Comparison of ENCODE assay signal across 1 cellular context in genomic region chr1:151369621-151370048, GRCh38.
TF ChIP-seq lines count a peak whose summit lies in the region.

No MANE protein-coding gene starts in this region.

TF ChIP-seq in SK-N-SH, 30 proteins besides CTCF, POLR2A, EP300 and RAD21:
- TF ChIP-seq ZBTB33 (IDR thresholded peaks at IDR 0.05; ENCODE audit: borderline replicate concordance, low read depth): no peak
- TF ChIP-seq REST (IDR thresholded peaks at IDR 0.05; ENCODE audit: low read depth, low read length): no peak
- TF ChIP-seq ELF1 (IDR thresholded peaks at IDR 0.05): no peak
- TF ChIP-seq, protein P1, sequence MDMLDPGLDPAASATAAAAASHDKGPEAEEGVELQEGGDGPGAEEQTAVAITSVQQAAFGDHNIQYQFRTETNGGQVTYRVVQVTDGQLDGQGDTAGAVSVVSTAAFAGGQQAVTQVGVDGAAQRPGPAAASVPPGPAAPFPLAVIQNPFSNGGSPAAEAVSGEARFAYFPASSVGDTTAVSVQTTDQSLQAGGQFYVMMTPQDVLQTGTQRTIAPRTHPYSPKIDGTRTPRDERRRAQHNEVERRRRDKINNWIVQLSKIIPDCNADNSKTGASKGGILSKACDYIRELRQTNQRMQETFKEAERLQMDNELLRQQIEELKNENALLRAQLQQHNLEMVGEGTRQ (IDR thresholded peaks at IDR 0.05; ENCODE audit: borderline replicate concordance, low read depth, low read length): no peak
- TF ChIP-seq SMC3 (IDR thresholded peaks at IDR 0.05; ENCODE audit: low read depth, low read length): no peak
- no peak for TF ChIP-seq MEF2A (IDR thresholded peaks at IDR 0.05; ENCODE audit: borderline replicate concordance, low read depth)
- no peak for TF ChIP-seq TCF12 (IDR thresholded peaks at IDR 0.05)
- TF ChIP-seq FOXJ3 (CRISPR knock-in tag; IDR thresholded peaks at IDR 0.05): no peak
- no peak for TF ChIP-seq NRF1 (IDR thresholded peaks at IDR 0.05; ENCODE audit: low read depth, low read length)
- no peak for TF ChIP-seq RCOR1 (IDR thresholded peaks at IDR 0.05; ENCODE audit: low read length)
- no peak for TF ChIP-seq FOSL2 (IDR thresholded peaks at IDR 0.05; ENCODE audit: borderline replicate concordance, low read depth)
- no peak for TF ChIP-seq CHD2 (IDR thresholded peaks at IDR 0.05; ENCODE audit: low read length, partially characterized antibody)
- TF ChIP-seq TEAD4 (IDR thresholded peaks at IDR 0.05; ENCODE audit: borderline replicate concordance, insufficient read depth): no peak
- TF ChIP-seq FOXM1 (IDR thresholded peaks at IDR 0.05; ENCODE audit: low read depth): no peak
- no peak for TF ChIP-seq EZH2phosphoT487 (IDR thresholded peaks at IDR 0.05; ENCODE audit: borderline replicate concordance, low read depth)
- TF ChIP-seq RXRA (IDR thresholded peaks at IDR 0.05; ENCODE audit: borderline replicate concordance, low read depth): no peak
- TF ChIP-seq PBX3 (IDR thresholded peaks at IDR 0.05): no peak
- no peak for TF ChIP-seq NFIC (IDR thresholded peaks at IDR 0.05; ENCODE audit: borderline replicate concordance)
- TF ChIP-seq TAF1 (IDR thresholded peaks at IDR 0.05; ENCODE audit: borderline replicate concordance, low read depth, low read length): no peak
TF ChIP-seq in SK-N-SH: peak in this region for 0.
